ENCODE assay signal across 8 cellular contexts in genomic region chr9:4297795-4298254, GRCh38. TPM values are rescaled to one million over a fixed set of nuclear protein-coding genes. Genes with fewer than 3 reads are reported as not detected.
A peak's percentile ranks its signal among the peaks of the same experiment; 100 is the strongest.
DNase-seq lines count a peak whose midpoint lies in the region; ATAC-seq and TF ChIP-seq lines count a peak whose summit lies in the region.

No MANE protein-coding gene starts in this region.

- no peak for TF ChIP-seq EP300 in sigmoid colon (IDR thresholded peaks at IDR 0.05)

- H3K27ac ChIP-seq in BLaER1 treated with 17β-estradiol and CSF1 and Interleukin-3, amounts not matched to agents 10 nM and 100 nM = peak overlapping the region; percentile 75 to 91 (median 83)
- peak overlapping the region; percentile 89 to 97 (median 92) for H3K27ac ChIP-seq in body of pancreas
- H3K27ac ChIP-seq in iPS DF 6.9 (ENCODE audit: low read length) = no peak overlapping the region
- peak overlapping the region; percentile 78 to 93 (median 92) for H3K27ac ChIP-seq in sigmoid colon

- no peaks in the 10 kb centered on the region for H3K36me3 ChIP-seq in BLaER1 treated with 17β-estradiol and CSF1 and Interleukin-3, amounts not matched to agents 10 nM and 100 nM
- H3K36me3 ChIP-seq in body of pancreas (replicated peaks in 1 of 2; ENCODE audit: insufficient read depth in 1 of 2, low read depth in 2 of 2) (no peaks in the 10 kb centered on the region), iPS DF 6.9 (ENCODE audit: control insufficient read depth, insufficient read depth, low read length) (no peaks in the 10 kb centered on the region), sigmoid colon (no peaks in the 10 kb centered on the region)

- ATAC-seq in GM19043 (IDR thresholded peaks at IDR 0.05; ENCODE audit: low read depth, unreplicated experiment) (peak; percentile 40), HG03571 (IDR thresholded peaks at IDR 0.05; ENCODE audit: unreplicated experiment) (peak; percentile 39), body of pancreas (peak; percentile 52)

- intact Hi-C loops in body of pancreas (cut with DNase I) = no loop called here
- intact Hi-C loops in sigmoid colon (cut with DNase I) = loop anchor here (5.0 to 10.0 kb wide), 4 partner anchors 221 to 771 kb away; partner anchors contain the start of genes JAK2 and RFX3

- H4K20me1 ChIP-seq in BLaER1 treated with 17β-estradiol and CSF1 and Interleukin-3, amounts not matched to agents 10 nM and 100 nM = peaks cover 0 to 5% (median 0%) of the 10 kb centered on the region in 11 experiments; a peak in 2 of 22 replicates

- H3K4me2 ChIP-seq in BLaER1 treated with 17β-estradiol and CSF1 and Interleukin-3, amounts not matched to agents 10 nM and 100 nM = peak overlapping the region; percentile 85 to 98 (median 95)

- WGBS in body of pancreas, 2 donors = 0% methylated on average over 14 to 54 of the region's 58 CpGs
- WGBS in iPS DF 6.9 (ENCODE audit: insufficient coverage, insufficient read length) = no CpG with 5 or more reads among the region's 58 CpGs
- WGBS in sigmoid colon, 2 donors = 0 to 1% methylated on average over 58 of the region's 58 CpGs

- peaks cover 21 to 51% (median 27%) of the 10 kb centered on the region in 10 experiments for H3K4me1 ChIP-seq in BLaER1 treated with 17β-estradiol and CSF1 and Interleukin-3, amounts not matched to agents 10 nM and 100 nM
- H3K4me1 ChIP-seq in body of pancreas = peaks cover 28% of the 10 kb centered on the region
- H3K4me1 ChIP-seq in iPS DF 6.9 (ENCODE audit: control insufficient read depth, insufficient read depth, low read length) = peaks cover 3% of the 10 kb centered on the region; the same call in 1 of the 2 replicates
- H3K4me1 ChIP-seq in sigmoid colon = peaks cover 0 to 23% (median 7%) of the 10 kb centered on the region in 4 donors

- H3K9me3 ChIP-seq in BLaER1 treated with 17β-estradiol and CSF1 and Interleukin-3, amounts not matched to agents 10 nM and 100 nM (replicated peaks in 1 of 11) = no peaks in the 10 kb centered on the region
- H3K9me3 ChIP-seq in body of pancreas (no peaks in the 10 kb centered on the region), iPS DF 6.9 (ENCODE audit: control insufficient read depth, insufficient read depth, low read length) (no peaks in the 10 kb centered on the region), sigmoid colon (no peaks in the 10 kb centered on the region)

- DNase-seq in SW480 (ENCODE audit: low spot score) = peak; percentile 31
- DNase-seq in body of pancreas = peak; percentile 63 to 77 (median 74)
- DNase-seq in iPS DF 6.9 (ENCODE audit: low read depth, low spot score) = no peak
- DNase-seq in sigmoid colon = peak; percentile 88
- DNase-seq in NCI-H2107 (lab: John Stamatoyannopoulos, UW) = no peak

- H3K4me3 ChIP-seq in BLaER1 treated with 17β-estradiol and CSF1 and Interleukin-3, amounts not matched to agents 10 nM and 100 nM = peak overlapping the region; percentile 73 to 88 (median 76)
- H3K4me3 ChIP-seq in body of pancreas (peak overlapping the region; percentile 44 to 72), iPS DF 6.9 (ENCODE audit: low read length) (peak overlapping the region; percentile 51; the same call in 1 of the 2 replicates), sigmoid colon (peak overlapping the region; percentile 61 to 86 (median 66))

- TF ChIP-seq POLR2A in body of pancreas (IDR thresholded peaks at IDR 0.05) = peak; percentile 49 to 61 (median 52)
- no peak for TF ChIP-seq POLR2A in sigmoid colon (IDR thresholded peaks at IDR 0.05)

- peak overlapping the region; percentile 76 to 89 (median 84) for H3K9ac ChIP-seq in BLaER1 treated with 17β-estradiol and CSF1 and Interleukin-3, amounts not matched to agents 10 nM and 100 nM

- peaks cover 19 to 78% (median 66%) of the 10 kb centered on the region in 11 experiments for H3K27me3 ChIP-seq in BLaER1 treated with 17β-estradiol and CSF1 and Interleukin-3, amounts not matched to agents 10 nM and 100 nM
- no peaks in the 10 kb centered on the region for H3K27me3 ChIP-seq in body of pancreas
- H3K27me3 ChIP-seq in iPS DF 6.9 (ENCODE audit: control insufficient read depth, insufficient read depth, low read length) = peaks cover 21% of the 10 kb centered on the region; the same call in 1 of the 2 replicates
- H3K27me3 ChIP-seq in sigmoid colon = no peaks in the 10 kb centered on the region

- TF ChIP-seq CTCF in body of pancreas (IDR thresholded peaks at IDR 0.05) = no peak
- no peak for TF ChIP-seq CTCF in sigmoid colon (IDR thresholded peaks at IDR 0.05)

RNA-seq across cellular contexts. Expression of gene GLIS3, which starts 2.0 kb away (rescaled TPM):
- 10 to 100 TPM; 83.5 to 87.3 TPM for total RNA-seq in body of pancreas
- total RNA-seq in sigmoid colon = 10 to 100 TPM; 13.2 to 19.1 (median 17.9) TPM
- 1 to 10 TPM; 1.2 to 3.0 (median 1.4) TPM for polyA plus RNA-seq in sigmoid colon

Comparison
In these comparisons a context has a peak if more than half of its experiments do, and no peak if none do; other contexts are left out.
1. DNase-seq: peak in SW480 (single experiment), body of pancreas (4 of 4) and sigmoid colon (single experiment); none in iPS DF 6.9 (single experiment) and NCI-H2107 (single experiment).
2. POLR2A ChIP-seq: peak in body of pancreas (3 of 3); none in sigmoid colon (0 of 2).
3. RNA of gene GLIS3, which starts 2.0 kb away (total RNA-seq): 83.5 to 87.3 TPM in body of pancreas; 13.2 to 19.1 TPM in sigmoid colon; every median in the first group is over 4 times any median in the second.
4. Peak in every context shown above with its lines, with median percentiles within 50 percentile points of each other: H3K4me3 ChIP-seq and ATAC-seq.